1 cellular context compared by ENCODE assay signal in genomic region chr1:23684415-23684814, GRCh38.
TF ChIP-seq lines count a peak whose summit lies in the region.

No MANE protein-coding gene starts in this region.

TF ChIP-seq in K562, 482 proteins besides CTCF, POLR2A, EP300 and RAD21 (continued from another document):
- TF ChIP-seq THRB (CRISPR knock-in tag; conservative IDR thresholded peaks at IDR 0.05): no peak
- TF ChIP-seq HMG20B (CRISPR knock-in tag; IDR thresholded peaks at IDR 0.05): no peak
- TF ChIP-seq HDAC1 (IDR thresholded peaks at IDR 0.05): no peak
- TF ChIP-seq, protein P1, sequence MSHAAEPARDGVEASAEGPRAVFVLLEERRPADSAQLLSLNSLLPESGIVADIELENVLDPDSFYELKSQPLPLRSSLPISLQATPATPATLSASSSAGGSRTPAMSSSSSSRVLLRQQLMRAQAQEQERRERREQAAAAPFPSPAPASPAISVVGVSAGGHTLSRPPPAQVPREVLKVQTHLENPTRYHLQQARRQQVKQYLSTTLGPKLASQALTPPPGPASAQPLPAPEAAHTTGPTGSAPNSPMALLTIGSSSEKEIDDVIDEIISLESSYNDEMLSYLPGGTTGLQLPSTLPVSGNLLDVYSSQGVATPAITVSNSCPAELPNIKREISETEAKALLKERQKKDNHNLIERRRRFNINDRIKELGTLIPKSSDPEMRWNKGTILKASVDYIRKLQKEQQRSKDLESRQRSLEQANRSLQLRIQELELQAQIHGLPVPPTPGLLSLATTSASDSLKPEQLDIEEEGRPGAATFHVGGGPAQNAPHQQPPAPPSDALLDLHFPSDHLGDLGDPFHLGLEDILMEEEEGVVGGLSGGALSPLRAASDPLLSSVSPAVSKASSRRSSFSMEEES (CRISPR knock-in tag; IDR thresholded peaks at IDR 0.05): no peak
- TF ChIP-seq OTX1 (CRISPR knock-in tag; IDR thresholded peaks at IDR 0.05): no peak
- TF ChIP-seq ARHGAP35 (IDR thresholded peaks at IDR 0.05; ENCODE audit: partially characterized antibody): no peak
- TF ChIP-seq YBX1 (IDR thresholded peaks at IDR 0.05): no peak
- no peak for TF ChIP-seq ZSCAN32 (CRISPR knock-in tag; IDR thresholded peaks at IDR 0.05)
